ENCODE assay signal across 11 cellular contexts in the genomic region with DNA sequence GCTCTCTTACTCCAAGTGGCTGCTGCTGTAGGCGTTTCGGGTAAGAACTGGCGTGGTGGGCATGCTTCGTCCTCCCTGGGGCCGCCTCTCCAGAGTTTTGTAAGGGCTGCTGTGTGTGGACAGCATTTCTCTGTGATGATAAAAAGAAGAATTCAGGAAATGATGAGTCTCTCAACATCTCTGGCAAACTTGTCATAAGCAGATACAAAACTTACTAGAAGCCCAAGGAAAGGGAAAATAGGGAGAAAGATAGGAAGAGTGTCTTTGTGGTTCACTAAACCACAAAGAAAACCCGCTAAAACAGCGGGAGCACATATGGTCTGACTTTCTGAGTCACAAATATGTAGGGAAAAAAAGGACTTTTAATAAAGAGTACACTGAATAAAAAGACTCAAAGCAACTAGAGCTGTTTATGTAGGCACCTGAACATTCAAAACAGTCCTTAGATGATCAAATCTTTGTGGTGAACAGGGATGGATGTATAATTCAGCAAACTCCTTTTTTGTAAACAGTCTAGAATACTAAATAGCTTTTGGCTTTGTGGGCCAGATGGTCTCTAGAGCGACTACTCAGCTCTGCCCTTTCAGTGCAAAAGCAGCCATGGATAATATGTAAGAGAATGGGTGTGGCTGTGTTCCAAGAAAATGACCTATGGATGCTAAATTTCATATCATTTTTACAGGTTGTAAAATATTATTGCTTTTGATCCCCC.
DNase-seq lines count a peak whose midpoint lies in the region; ATAC-seq, FAIRE-seq and TF ChIP-seq lines count a peak whose summit lies in the region.
"Had no signal": no experiment of that assay in that cellular context is flagged by ENCODE, and none has a peak within 500 bp of the region (broad histone marks: within the 10 kb centered on the region; RNA-seq: fewer than 3 reads in every experiment).

No MANE protein-coding gene starts in this region.

- no peaks in the 10 kb centered on the region for H3K79me2 ChIP-seq in ACC112 (ENCODE audit: control insufficient read depth, insufficient read depth, low read length, unreplicated experiment)

- TF ChIP-seq CTCF in astrocyte of the cerebellum (IDR thresholded peaks at IDR 0.05; ENCODE audit: low read depth, low read length, missing control alignments), result no peak
- TF ChIP-seq CTCF in thyroid gland (IDR thresholded peaks at IDR 0.05), result no peak

- H3K27me3 ChIP-seq in ACC112 (ENCODE audit: insufficient read depth, low read length) (no peaks in the 10 kb centered on the region), thyroid gland (no peaks in the 10 kb centered on the region)
- H3K27me3 ChIP-seq: adrenal gland had no signal

- H3K4me1 ChIP-seq in ACC112 (ENCODE audit: control insufficient read depth, insufficient read depth, low read length, unreplicated experiment) (peaks cover 41% of the 10 kb centered on the region), thyroid gland (peaks cover 0 to 13% of the 10 kb centered on the region in 2 donors)
- H3K4me1 ChIP-seq: adrenal gland had no signal

- TF ChIP-seq POLR2A in H54 (IDR thresholded peaks at IDR 0.05; ENCODE audit: low read depth, low read length) (no peak), thyroid gland (IDR thresholded peaks at IDR 0.05) (no peak)

- in situ Hi-C loops in astrocyte of the cerebellum (cut with HindIII; ENCODE audit: low sequenced_read_pairs), result no loop called here

- peak overlapping the region; percentile 37 for H2AFZ ChIP-seq in ACC112 (ENCODE audit: low read length, unreplicated experiment)

- H3K36me3 ChIP-seq in ACC112 (ENCODE audit: insufficient read depth, low read length) (peaks cover 5% of the 10 kb centered on the region; the same call in 1 of the 2 replicates), thyroid gland (peaks cover 36 to 57% of the 10 kb centered on the region in 2 donors)

- FAIRE-seq in H54 (lab: Jason Lieb, UNC), result peak; percentile 27
- FAIRE-seq: TTC549 had no signal

- DNase-seq in H54 (ENCODE audit: insufficient read length, low spot score) (no peak), astrocyte of the cerebellum (ENCODE audit: low read depth) (peak; percentile 78), kidney tubule cell (ENCODE audit: low spot score) (peak; percentile 65), thyroid gland (no peak)
- DNase-seq in stimulated activated CD4-positive, alpha-beta T cell treated with anti-CD3 and anti-CD28 coated beads, Interleukin-2, amount 100 ng/mL, for 48 hours, result no peak
- DNase-seq: Caco-2 had no signal

- H3K9me3 ChIP-seq in thyroid gland, result no peaks in the 10 kb centered on the region
- H3K9me3 ChIP-seq: adrenal gland, Caco-2 had no signal

- 89 to 90% methylated on average over 8 of the region's 8 CpGs for WGBS in thyroid gland, 2 donors

- peak overlapping the region; percentile 85 for H3K27ac ChIP-seq in ACC112 (ENCODE audit: low read depth, low read length)
- H3K27ac ChIP-seq in thyroid gland, result no peak overlapping the region

- H3K4me3 ChIP-seq in ACC112 (ENCODE audit: low read depth, low read length) (peak overlapping the region; percentile 55), astrocyte of the cerebellum (ENCODE audit: low read depth, low read length) (no peak overlapping the region), thyroid gland (replicated peaks in 1 of 3) (no peak overlapping the region)
- H3K4me3 ChIP-seq: adrenal gland had no signal

- intact Hi-C loops in thyroid gland (cut with DNase I), result no loop called here

- ATAC-seq in HG03108 (IDR thresholded peaks at IDR 0.05; ENCODE audit: unreplicated experiment) (no peak), HG02970 (IDR thresholded peaks at IDR 0.05; ENCODE audit: low FRiP score, unreplicated experiment) (no peak)

Comparison
In these comparisons a context has a peak if more than half of its experiments do, and no peak if none do; other contexts are left out.
1. DNase-seq: peak in astrocyte of the cerebellum (single experiment) and kidney tubule cell (single experiment); none in H54 (single experiment), stimulated activated CD4-positive, alpha-beta T cell treated with anti-CD3 and anti-CD28 coated beads, Interleukin-2, amount 100 ng/mL, for 48 hours (0 of 2) and thyroid gland (0 of 2).